25 cellular contexts compared by ENCODE assay signal in genomic region chr13:32126298-32126697, GRCh38.
A peak's percentile ranks its signal among the peaks of the same experiment; 100 is the strongest.
DNase-seq lines count a peak whose midpoint lies in the region; ATAC-seq and TF ChIP-seq lines count a peak whose summit lies in the region.
"Had no signal": no experiment of that assay in that cellular context is flagged by ENCODE, and none has a peak within 500 bp of the region (broad histone marks: within the 10 kb centered on the region; RNA-seq: fewer than 3 reads in every experiment).

No MANE protein-coding gene starts in this region.

- peaks cover 28% of the 10 kb centered on the region for H3K4me1 ChIP-seq in GM23248 (ENCODE audit: insufficient read depth)
- peaks cover 6% of the 10 kb centered on the region for H3K4me1 ChIP-seq in right cardiac atrium (ENCODE audit: control insufficient read depth, insufficient read depth, low read length)
- H3K4me1 ChIP-seq in thoracic aorta (ENCODE audit: control insufficient read depth in 1 of 2, low read depth in 2 of 2): peaks cover 13 to 24% of the 10 kb centered on the region in 2 donors
- H3K4me1 ChIP-seq: colonic mucosa, SJSA1, testis had no signal

- no peaks in the 10 kb centered on the region for H3K9me2 ChIP-seq in GM23248 (ENCODE audit: insufficient read depth)

- TF ChIP-seq CTCF in brain microvascular endothelial cell (IDR thresholded peaks at IDR 0.05; ENCODE audit: low read depth, low read length, missing control alignments) (no peak), thoracic aorta (IDR thresholded peaks at IDR 0.05) (no peak)

- ATAC-seq in right cardiac atrium (peak; percentile 44 to 49), thoracic aorta (ENCODE audit: insufficient number of reproducible peaks, low FRiP score, low read depth) (peak; percentile 86), GM19023 (IDR thresholded peaks at IDR 0.05; ENCODE audit: unreplicated experiment) (no peak)
- ATAC-seq: esophagus mucosa; stimulated activated effector memory CD8-positive, alpha-beta T cell treated with anti-CD3 and anti-CD28 coated beads, Interleukin-12 subunit alpha, Interleukin-12 subunit beta, amount 100 ng/mL, for 72 hours had no signal

- H3K79me2 ChIP-seq in GM23248 (ENCODE audit: insufficient read depth): no peaks in the 10 kb centered on the region

- H3K27ac ChIP-seq in GM23248 (peak overlapping the region; percentile 58), brain microvascular endothelial cell (peak overlapping the region; percentile 34), right cardiac atrium (ENCODE audit: low read length) (no peak overlapping the region), thoracic aorta (peak overlapping the region; percentile 70 to 88)
- H3K27ac ChIP-seq: colonic mucosa, SJSA1, testis had no signal

- DNase-seq in GM23248 (peak; percentile 16), brain microvascular endothelial cell (no peak), right cardiac atrium (no peak), thoracic aorta (ENCODE audit: low spot score) (no peak), occipital lobe (lab: John Stamatoyannopoulos, UW) (no peak), NCI-H1105 treated with DMSO at 0.1 percent for 48 hours (lab: John Stamatoyannopoulos, UW) (no peak)
- DNase-seq in activated CD8-positive, alpha-beta memory T cell treated with anti-CD3 and anti-CD28 coated beads, Interleukin-2, amount 50 U/mL, for 4 hours: no peak
- DNase-seq: activated CD4-positive, alpha-beta T cell treated with anti-CD3 and anti-CD28 coated beads, Interleukin-2, amount 50 U/mL, for 48 hours; activated effector memory CD4-positive, alpha-beta T cell treated with Interleukin-2 at 50 U/mL for 16 hours; CD4-positive, alpha-beta memory T cell; colonic mucosa; Karpas-422; kidney glomerular epithelial cell; NCI-H1694; NCI-H2171; NCI-H524; NK-92 treated with Interleukin-12 subunit alpha and Interleukin-12 subunit beta, amount 100 ng/mL, for 24 hours; spleen; stimulated activated CD4-positive, alpha-beta T cell treated with anti-CD3 and anti-CD28 coated beads, Interleukin-2, amount 100 ng/mL, for 48 hours; T-helper 1 cell; testis had no signal

- WGBS in GM23248 (ENCODE audit: low coverage in 1 of 2, low lambda C conversion rate in 2 of 2, missing lambda C conversion rate in 2 of 2), 2 experiments: 90 to 98% methylated on average over 3 of the region's 3 CpGs
- WGBS in right cardiac atrium: 68% methylated on average over 3 of the region's 3 CpGs

- H3K36me3 ChIP-seq in GM23248 (ENCODE audit: low read depth) (no peaks in the 10 kb centered on the region), brain microvascular endothelial cell (replicated peaks) (no peaks in the 10 kb centered on the region), thoracic aorta (no peaks in the 10 kb centered on the region)
- H3K36me3 ChIP-seq: colonic mucosa, SJSA1 had no signal

- intact Hi-C loops in right cardiac atrium (cut with DNase I): no loop called here

- no peaks in the 10 kb centered on the region for H3K27me3 ChIP-seq in GM23248 (replicated peaks; ENCODE audit: insufficient read depth)
- no peaks in the 10 kb centered on the region for H3K27me3 ChIP-seq in brain microvascular endothelial cell (replicated peaks)
- no peaks in the 10 kb centered on the region for H3K27me3 ChIP-seq in right cardiac atrium (ENCODE audit: control insufficient read depth, insufficient read depth)
- H3K27me3 ChIP-seq in thoracic aorta (replicated peaks; ENCODE audit: insufficient read depth): no peaks in the 10 kb centered on the region
- H3K27me3 ChIP-seq: colonic mucosa, SJSA1, spleen, testis had no signal

- H3K4me2 ChIP-seq in GM23248 (ENCODE audit: unreplicated experiment): peak overlapping the region; percentile 58

- peaks cover 22% of the 10 kb centered on the region for H3F3A ChIP-seq in GM23248 (ENCODE audit: insufficient read depth)

- H3K4me3 ChIP-seq in GM23248: no peak overlapping the region
- no peak overlapping the region for H3K4me3 ChIP-seq in brain microvascular endothelial cell (ENCODE audit: low read depth, low read length)
- no peak overlapping the region for H3K4me3 ChIP-seq in right cardiac atrium (ENCODE audit: low read length)
- no peak overlapping the region for H3K4me3 ChIP-seq in thoracic aorta
- H3K4me3 ChIP-seq: colonic mucosa, SJSA1, spleen, testis had no signal

- no peak overlapping the region for H2AFZ ChIP-seq in GM23248

- no peaks in the 10 kb centered on the region for H3K9me3 ChIP-seq in GM23248 (ENCODE audit: low read depth)
- no peaks in the 10 kb centered on the region for H3K9me3 ChIP-seq in right cardiac atrium (ENCODE audit: control insufficient read depth, low read length)
- H3K9me3 ChIP-seq in thoracic aorta: peaks cover 4% of the 10 kb centered on the region
- H3K9me3 ChIP-seq: colonic mucosa, SJSA1, testis had no signal

- in situ Hi-C loops in GM23248 (cut with MboI): no loop called here
- in situ Hi-C loops in brain microvascular endothelial cell (cut with HindIII; ENCODE audit: low pct_ligation_motif_present, low sequenced_read_pairs): no loop called here

- H4K20me1 ChIP-seq in GM23248 (ENCODE audit: insufficient read depth): no peaks in the 10 kb centered on the region

- H3K9ac ChIP-seq in GM23248: no peak overlapping the region
